In genomic region chr10:119724630-119725549, GRCh38 we compare ENCODE assay signal across 8 cellular contexts. TPM values are rescaled to one million over a fixed set of nuclear protein-coding genes. Genes with fewer than 3 reads are reported as not detected.
A peak's percentile ranks its signal among the peaks of the same experiment; 100 is the strongest.
DNase-seq lines count a peak whose midpoint lies in the region; ATAC-seq and TF ChIP-seq lines count a peak whose summit lies in the region.

No MANE protein-coding gene starts in this region.

- no peaks in the 10 kb centered on the region for H3K36me3 Mint-ChIP-seq in MCF 10A (ENCODE audit: insufficient read depth, unreplicated experiment)

- peak; percentile 49 for DNase-seq in NCI-H2227 (lab: John Stamatoyannopoulos, UW; ENCODE audit: unreplicated experiment)
- DNase-seq in NCI-H2227 treated with DMSO at 0.1 percent for 48 hours (lab: John Stamatoyannopoulos, UW), result no peak
- peak; percentile 36 for DNase-seq in HEK293T (ENCODE audit: extremely low spot score)
- DNase-seq in NCI-H526 treated with DMSO at 0.1 percent for 48 hours (lab: John Stamatoyannopoulos, UW), result peak; percentile 30
- DNase-seq in MCF 10A (ENCODE audit: unreplicated experiment), result peak; percentile 46
- no peak for DNase-seq in left colon
- DNase-seq in substantia nigra (lab: John Stamatoyannopoulos, UW), result peak in 1 of 49 donors; percentile 54

- no peak for TF ChIP-seq CTCF in MCF 10A (IDR thresholded peaks at IDR 0.05; ENCODE audit: unreplicated experiment)

- H3K27ac ChIP-seq in substantia nigra (ENCODE audit: low read depth, low read length, poor library complexity, severe bottlenecking), result peak overlapping the region; percentile 94

- H3K27me3 Mint-ChIP-seq in MCF 10A (ENCODE audit: insufficient read depth, unreplicated experiment), result no peaks in the 10 kb centered on the region

- peak overlapping the region; percentile 82 for H3K4me3 Mint-ChIP-seq in MCF 10A (ENCODE audit: unreplicated experiment)

- intact Hi-C loops in MCF 10A (cut with micrococcal nuclease) (loop anchor here (1.0 kb wide), 1 partner anchor 39 kb away; no protein-coding TSS in a partner anchor), left colon (cut with DNase I, micrococcal nuclease) (no loop called here)

- no peaks in the 10 kb centered on the region for H3K9me3 Mint-ChIP-seq in MCF 10A (ENCODE audit: unreplicated experiment)

- peak overlapping the region; percentile 76 for H3K27ac Mint-ChIP-seq in MCF 10A (ENCODE audit: low read depth, unreplicated experiment)

- peak; percentile 24 for ATAC-seq in left colon
- no peak for ATAC-seq in GM18520 (IDR thresholded peaks at IDR 0.05; ENCODE audit: unreplicated experiment)

- BruUV-seq in MCF 10A (replicated peaks; lab: Mats Ljungman, UMichigan), result TSS peak; percentile 74

- CTCF ChIA-PET in HEK293T (lab: Yijun Ruan, JAX) (interaction anchor here (0.9 to 1.7 kb wide), 3 partner anchors 12 to 38 kb away, joined by 3 to 9 read pairs (median 3); no protein-coding TSS in a partner anchor), MCF 10A (lab: Yijun Ruan, JAX) (interaction anchor here (0.6 to 2.8 kb wide), 13 partner anchors 9 to 565 kb away, joined by 3 to 15 read pairs (median 3); partner anchors contain the start of gene BAG3)

- H3K4me1 Mint-ChIP-seq in MCF 10A (ENCODE audit: insufficient read depth, unreplicated experiment), result peaks cover 45% of the 10 kb centered on the region

- POLR2A ChIA-PET in HEK293T (lab: Yijun Ruan, JAX) (interaction anchor here (0.8 to 3.7 kb wide), 18 partner anchors 10 to 168 kb away, joined by 3 to 37 read pairs (median 6); partner anchors contain the start of genes BAG3, SEC23IP and TIAL1), MCF 10A (lab: Yijun Ruan, JAX) (interaction anchor here (0.6 to 7.0 kb wide), 28 partner anchors 10 to 1116 kb away, joined by 3 to 131 read pairs (median 5); partner anchors contain the start of genes BAG3 and MCMBP)

TF ChIP-seq in HEK293T, 16 proteins besides CTCF, POLR2A, EP300 and RAD21:
- TF ChIP-seq HDGF (IDR thresholded peaks at IDR 0.05; ENCODE audit: borderline replicate concordance) (no peak), SUZ12 (IDR thresholded peaks at IDR 0.05) (no peak), ELF4 (IDR thresholded peaks at IDR 0.05) (no peak), ZNF384 (IDR thresholded peaks at IDR 0.05) (peak; percentile 44; the same call in 1 of the 2 replicates), TARDBP (IDR thresholded peaks at IDR 0.05) (no peak), PKNOX1 (IDR thresholded peaks at IDR 0.05) (0 out of 2 replicates have a peak, but pooled peaks have one; percentile 3), BHLHE40 (IDR thresholded peaks at IDR 0.05; ENCODE audit: borderline replicate concordance) (no peak), L3MBTL2 (conservative IDR thresholded peaks at IDR 0.05) (peak; percentile 89), SP1 (IDR thresholded peaks at IDR 0.05) (no peak), FOXK2 (IDR thresholded peaks at IDR 0.05) (no peak), NFRKB (IDR thresholded peaks at IDR 0.05) (no peak)

RNA-seq across cellular contexts. Expression of gene INPP5F, which starts 1.0 kb away (rescaled TPM):
- total RNA-seq in MCF 10A (2022) (10.3 and 14.9 TPM in 2 replicates), left colon (10 to 100 TPM; 12.7 to 15.7 TPM)

Comparison
In these comparisons a context has a peak if more than half of its experiments do, and no peak if none do; other contexts are left out.
1. DNase-seq: peak in NCI-H2227 (single experiment), HEK293T (single experiment), NCI-H526 treated with DMSO at 0.1 percent for 48 hours (single experiment) and MCF 10A (single experiment); none in NCI-H2227 treated with DMSO at 0.1 percent for 48 hours (single experiment) and left colon (0 of 2).